In the genomic region with DNA sequence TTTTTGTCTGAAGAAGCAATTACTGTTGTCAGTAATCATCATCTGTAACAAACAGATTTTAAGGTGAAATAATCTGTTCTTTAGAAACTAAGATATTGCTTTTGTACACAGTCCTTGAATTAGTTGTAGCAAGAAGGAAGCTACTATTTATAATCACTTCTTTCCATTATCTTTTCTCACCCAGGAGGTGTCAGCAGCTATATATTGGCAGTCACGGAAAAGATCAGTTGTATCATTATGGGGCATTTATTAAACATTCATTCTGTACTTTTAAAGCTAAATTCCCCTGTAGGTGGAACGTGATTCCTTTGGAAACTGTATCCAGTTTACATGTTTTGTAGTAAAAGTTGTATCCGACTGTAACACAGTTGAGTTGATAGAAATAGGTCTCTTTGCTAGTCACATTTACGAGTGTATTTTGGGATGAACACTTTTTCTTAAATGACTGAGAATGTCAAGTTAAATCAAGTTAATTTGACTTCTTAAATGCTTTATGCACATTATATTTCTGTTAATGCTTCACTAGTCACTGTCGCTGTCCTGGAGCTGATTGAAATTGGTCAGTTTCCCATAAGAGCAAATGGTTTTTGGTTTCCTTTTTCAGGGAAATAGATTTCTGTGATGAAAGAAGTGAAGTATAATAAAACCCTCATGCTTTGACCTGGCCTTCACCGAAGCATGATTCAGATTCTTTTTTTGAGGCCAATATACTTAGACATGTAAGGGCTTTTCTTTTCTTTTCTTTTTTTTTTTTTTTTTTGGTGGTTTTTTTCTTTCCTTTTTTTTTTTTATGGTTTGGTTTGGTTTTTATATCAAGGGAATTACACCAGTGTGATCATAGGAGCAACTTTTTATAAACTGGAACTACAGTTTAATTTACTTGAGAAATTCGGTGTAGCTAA, we compare ENCODE assay signal across 10 cellular contexts. TPM values are rescaled to one million over a fixed set of nuclear protein-coding genes. Genes with fewer than 3 reads are reported as not detected.
A peak's percentile ranks its signal among the peaks of the same experiment; 100 is the strongest.
DNase-seq lines count a peak whose midpoint lies in the region; ATAC-seq, FAIRE-seq and TF ChIP-seq lines count a peak whose summit lies in the region.
"Had no signal": no experiment of that assay in that cellular context is flagged by ENCODE, and none has a peak within 500 bp of the region (broad histone marks: within the 10 kb centered on the region; RNA-seq: fewer than 3 reads in every experiment).

No MANE protein-coding gene starts in this region.

- peak overlapping the region; percentile 32 for H3K27ac ChIP-seq in HUES48 (ENCODE audit: low read depth, low read length)
- H3K27ac ChIP-seq in coronary artery, result peak overlapping the region; percentile 72 to 77
- H3K27ac ChIP-seq in naive thymus-derived CD4-positive, alpha-beta T cell (ENCODE audit: low read depth, low read length), result no peak overlapping the region

- CTCF ChIA-PET in naive thymus-derived CD4-positive, alpha-beta T cell (lab: Charles Lee), result interaction anchor here (0.6 to 1.0 kb wide), 4 partner anchors 13 to 26 kb away, joined by 3 to 4 read pairs (median 3); no protein-coding TSS in a partner anchor

- H3K27me3 Mint-ChIP-seq in naive thymus-derived CD4-positive, alpha-beta T cell, result no peaks in the 10 kb centered on the region

- H3K36me3 Mint-ChIP-seq in naive thymus-derived CD4-positive, alpha-beta T cell, result no peaks in the 10 kb centered on the region

- no peaks in the 10 kb centered on the region for H3K36me3 ChIP-seq in HUES48 (ENCODE audit: control insufficient read depth, insufficient read depth, low read length)
- no peaks in the 10 kb centered on the region for H3K36me3 ChIP-seq in naive thymus-derived CD4-positive, alpha-beta T cell (ENCODE audit: control insufficient read depth in 2 of 3, insufficient read depth in 3 of 3, low read length in 3 of 3)

- peaks cover 40 to 72% (median 64%) of the 10 kb centered on the region in 7 donors for H3K4me1 Mint-ChIP-seq in naive thymus-derived CD4-positive, alpha-beta T cell

- peak overlapping the region in 6 of 10 donors; percentile 17 to 61 (median 38) for H3K4me3 Mint-ChIP-seq in naive thymus-derived CD4-positive, alpha-beta T cell

- no peak overlapping the region for H3K9ac ChIP-seq in HUES48 (ENCODE audit: low read depth, low read length)

- H3K4me3 ChIP-seq in HUES48 (ENCODE audit: low read depth, low read length), result 0 out of 2 replicates have a peak overlapping the region, but pooled peaks have one; percentile 5
- peak overlapping the region; percentile 63 for H3K4me3 ChIP-seq in coronary artery
- no peak overlapping the region for H3K4me3 ChIP-seq in naive thymus-derived CD4-positive, alpha-beta T cell (ENCODE audit: low read length)

- no peaks in the 10 kb centered on the region for H3K9me3 ChIP-seq in HUES48 (ENCODE audit: control insufficient read depth, insufficient read depth, low read length)
- no peaks in the 10 kb centered on the region for H3K9me3 ChIP-seq in naive thymus-derived CD4-positive, alpha-beta T cell (ENCODE audit: control insufficient read depth in 2 of 3, low read length in 3 of 3)

- intact Hi-C loops in naive thymus-derived CD4-positive, alpha-beta T cell (cut with micrococcal nuclease), result loop anchor here (1.0 to 10.0 kb wide), 3 partner anchors 9 to 1508 kb away; no protein-coding TSS in a partner anchor

- ATAC-seq in naive thymus-derived CD4-positive, alpha-beta T cell, result no peak
- no peak for ATAC-seq in GM18868 (IDR thresholded peaks at IDR 0.05; ENCODE audit: unreplicated experiment)

- H3K4me1 ChIP-seq in HUES48 (ENCODE audit: control insufficient read depth, insufficient read depth, low read length), result peaks cover 57% of the 10 kb centered on the region
- peaks cover 0 to 19% of the 10 kb centered on the region in 2 donors for H3K4me1 ChIP-seq in naive thymus-derived CD4-positive, alpha-beta T cell (ENCODE audit: control insufficient read depth in 2 of 2, insufficient read depth in 2 of 2, low read length in 2 of 2)

- DNase-seq in coronary artery (ENCODE audit: low spot score) (no peak), hypothalamus (lab: John Stamatoyannopoulos, UW) (no peak), NCI-H226 (no peak), NCI-H2081 treated with DMSO at 0.1 percent for 48 hours (lab: John Stamatoyannopoulos, UW) (no peak)
- DNase-seq in naive thymus-derived CD4-positive, alpha-beta T cell, result no peak
- DNase-seq: DND-41; effector memory CD4-positive, alpha-beta T cell had no signal

- FAIRE-seq in A204.1 (lab: Jason Lieb, UNC), result peak; percentile 60

- POLR2A ChIA-PET in naive thymus-derived CD4-positive, alpha-beta T cell (lab: Charles Lee), result no interaction called here

- no peaks in the 10 kb centered on the region for H3K9me3 Mint-ChIP-seq in naive thymus-derived CD4-positive, alpha-beta T cell

- H3K27ac Mint-ChIP-seq in naive thymus-derived CD4-positive, alpha-beta T cell, result peak overlapping the region in 1 of 9 donors; percentile 8

- no peaks in the 10 kb centered on the region for H3K27me3 ChIP-seq in HUES48 (ENCODE audit: control insufficient read depth, insufficient read depth, low read length)
- no peaks in the 10 kb centered on the region for H3K27me3 ChIP-seq in naive thymus-derived CD4-positive, alpha-beta T cell (ENCODE audit: control insufficient read depth in 2 of 2, insufficient read depth in 2 of 2, low read length in 2 of 2)

- no peak for TF ChIP-seq CTCF in coronary artery (IDR thresholded peaks at IDR 0.05)

RNA-seq across cellular contexts. Expression of a gene that starts 5.1 kb away (rescaled TPM):
- total RNA-seq in naive thymus-derived CD4-positive, alpha-beta T cell, result 100 to 1,000 TPM in 1 of 5 experiments, 10 to 100 TPM in 4; 70.1 to 147 (median 72.8) TPM
- 10 to 100 TPM; 15.0 to 20.8 TPM for polyA plus RNA-seq in naive thymus-derived CD4-positive, alpha-beta T cell
